ENCODE assay signal across 10 cellular contexts in genomic region chr21:37454869-37455503, GRCh38.
DNase-seq lines count a peak whose midpoint lies in the region; ATAC-seq and TF ChIP-seq lines count a peak whose summit lies in the region.
"Had no signal": no experiment of that assay in that cellular context is flagged by ENCODE, and none has a peak within 500 bp of the region (broad histone marks: within the 10 kb centered on the region; RNA-seq: fewer than 3 reads in every experiment).

No MANE protein-coding gene starts in this region.

- peak overlapping the region; percentile 28 for H3K27ac ChIP-seq in CD4-positive, CD25-positive, alpha-beta regulatory T cell (ENCODE audit: insufficient read depth, low read length, poor library complexity, severe bottlenecking)
- peak overlapping the region in 2 of 8 donors; percentile 12 to 47 for H3K27ac ChIP-seq in spleen

- H3K4me1 Mint-ChIP-seq in CD4-positive, CD25-positive, alpha-beta regulatory T cell, result peaks cover 26 to 91% (median 66%) of the 10 kb centered on the region in 4 donors
- peaks cover 55% of the 10 kb centered on the region for H3K4me1 Mint-ChIP-seq in Calu3 (ENCODE audit: low read depth, unreplicated experiment)
- peaks cover 88% of the 10 kb centered on the region for H3K4me1 Mint-ChIP-seq in activated naive CD8-positive, alpha-beta T cell treated with anti-CD3 and anti-CD28 coated beads, Interleukin-2, amount 50 U/mL, for 24 hours
- H3K4me1 Mint-ChIP-seq in natural killer cell treated with Interleukin-12 subunit alpha and Interleukin-12 subunit beta and Interleukin-15 and Interleukin-18, amount 100 ng/mL, for 72 hours (ENCODE audit: low read depth in 2 of 2), result peaks cover 55 to 72% of the 10 kb centered on the region in 2 donors

- no peaks in the 10 kb centered on the region for H3K9me3 ChIP-seq in CD4-positive, CD25-positive, alpha-beta regulatory T cell (ENCODE audit: control insufficient read depth in 2 of 2, low read length in 2 of 2)
- H3K9me3 ChIP-seq in spleen, result no peaks in the 10 kb centered on the region

- H3K36me3 ChIP-seq in CD4-positive, CD25-positive, alpha-beta regulatory T cell (ENCODE audit: control insufficient read depth, insufficient read depth, low read length), result peaks cover 3% of the 10 kb centered on the region
- peaks cover 0 to 15% (median 0%) of the 10 kb centered on the region in 6 donors for H3K36me3 ChIP-seq in spleen

- H3K36me3 Mint-ChIP-seq in CD4-positive, CD25-positive, alpha-beta regulatory T cell, result peaks cover 12% of the 10 kb centered on the region
- peaks cover 6% of the 10 kb centered on the region for H3K36me3 Mint-ChIP-seq in Calu3 (ENCODE audit: insufficient read depth, unreplicated experiment)
- peaks cover 15% of the 10 kb centered on the region for H3K36me3 Mint-ChIP-seq in activated naive CD8-positive, alpha-beta T cell treated with anti-CD3 and anti-CD28 coated beads, Interleukin-2, amount 50 U/mL, for 24 hours (ENCODE audit: low read depth)
- H3K36me3 Mint-ChIP-seq in natural killer cell treated with Interleukin-12 subunit alpha and Interleukin-12 subunit beta and Interleukin-15 and Interleukin-18, amount 100 ng/mL, for 72 hours, result no peaks in the 10 kb centered on the region

- TF ChIP-seq POLR2A in spleen (IDR thresholded peaks at IDR 0.05), result no peak

- TF ChIP-seq CTCF in Calu3 (IDR thresholded peaks at IDR 0.05; ENCODE audit: unreplicated experiment) (no peak), spleen (IDR thresholded peaks at IDR 0.05 in 8 of 11, conservative IDR thresholded peaks at IDR 0.05 in 3 of 11) (no peak)

- DNase-seq in CD4-positive, CD25-positive, alpha-beta regulatory T cell, result no peak
- DNase-seq in Calu3, result no peak
- DNase-seq in activated naive CD8-positive, alpha-beta T cell treated with anti-CD3 and anti-CD28 coated beads, Interleukin-2, amount 50 U/mL, for 24 hours, result no peak
- DNase-seq in natural killer cell treated with Interleukin-12 subunit alpha and Interleukin-12 subunit beta and Interleukin-15 and Interleukin-18, amount 100 ng/mL, for 72 hours (ENCODE audit: low spot score), result no peak
- no peak for DNase-seq in spleen
- DNase-seq: activated gamma-delta T cell treated with Interleukin-2 at 50 U/mL for 16 hours, NCI-H2107, substantia nigra had no signal

- no peak for ATAC-seq in CD4-positive, CD25-positive, alpha-beta regulatory T cell (ENCODE audit: low read depth in 2 of 2)
- peak; percentile 48 for ATAC-seq in activated naive CD8-positive, alpha-beta T cell treated with anti-CD3 and anti-CD28 coated beads, Interleukin-2, amount 50 U/mL, for 24 hours
- no peak for ATAC-seq in natural killer cell treated with Interleukin-12 subunit alpha and Interleukin-12 subunit beta and Interleukin-15 and Interleukin-18, amount 100 ng/mL, for 72 hours
- ATAC-seq in HG03521 (IDR thresholded peaks at IDR 0.05; ENCODE audit: unreplicated experiment) (no peak), HG02870 (IDR thresholded peaks at IDR 0.05; ENCODE audit: unreplicated experiment) (no peak)

- intact Hi-C loops in Calu3 (cut with micrococcal nuclease; ENCODE audit: unreplicated experiment) (no loop called here), spleen (cut with DNase I; ENCODE audit: low total_unique reads) (no loop called here)

- no peaks in the 10 kb centered on the region for H3K9me3 Mint-ChIP-seq in CD4-positive, CD25-positive, alpha-beta regulatory T cell
- no peaks in the 10 kb centered on the region for H3K9me3 Mint-ChIP-seq in Calu3 (ENCODE audit: low read depth, unreplicated experiment)
- no peaks in the 10 kb centered on the region for H3K9me3 Mint-ChIP-seq in activated naive CD8-positive, alpha-beta T cell treated with anti-CD3 and anti-CD28 coated beads, Interleukin-2, amount 50 U/mL, for 24 hours
- no peaks in the 10 kb centered on the region for H3K9me3 Mint-ChIP-seq in natural killer cell treated with Interleukin-12 subunit alpha and Interleukin-12 subunit beta and Interleukin-15 and Interleukin-18, amount 100 ng/mL, for 72 hours

- CTCF ChIA-PET in Calu3 (lab: Charles Lee), result no interaction called here

- peaks cover 60% of the 10 kb centered on the region for H3K4me1 ChIP-seq in CD4-positive, CD25-positive, alpha-beta regulatory T cell (ENCODE audit: control insufficient read depth, insufficient read depth, low read length, poor library complexity, severe bottlenecking)
- peaks cover 42 to 100% (median 84%) of the 10 kb centered on the region in 6 donors for H3K4me1 ChIP-seq in spleen

- no TSS peak for BruUV-seq in Calu3 (replicated peaks; lab: Mats Ljungman, UMichigan)

- WGBS in spleen, 5 donors, result 76 to 96% (median 82%) methylated on average over 2 of the region's 2 CpGs

- H3K4me3 Mint-ChIP-seq in CD4-positive, CD25-positive, alpha-beta regulatory T cell, result peak overlapping the region; percentile 43 to 70 (median 56)
- H3K4me3 Mint-ChIP-seq in Calu3 (ENCODE audit: low read depth, unreplicated experiment), result no peak overlapping the region
- H3K4me3 Mint-ChIP-seq in activated naive CD8-positive, alpha-beta T cell treated with anti-CD3 and anti-CD28 coated beads, Interleukin-2, amount 50 U/mL, for 24 hours, result no peak overlapping the region
- peak overlapping the region; percentile 5 for H3K4me3 Mint-ChIP-seq in natural killer cell treated with Interleukin-12 subunit alpha and Interleukin-12 subunit beta and Interleukin-15 and Interleukin-18, amount 100 ng/mL, for 72 hours

- H3K27me3 Mint-ChIP-seq in CD4-positive, CD25-positive, alpha-beta regulatory T cell, result no peaks in the 10 kb centered on the region
- H3K27me3 Mint-ChIP-seq in Calu3 (ENCODE audit: unreplicated experiment), result no peaks in the 10 kb centered on the region
- no peaks in the 10 kb centered on the region for H3K27me3 Mint-ChIP-seq in activated naive CD8-positive, alpha-beta T cell treated with anti-CD3 and anti-CD28 coated beads, Interleukin-2, amount 50 U/mL, for 24 hours
- H3K27me3 Mint-ChIP-seq in natural killer cell treated with Interleukin-12 subunit alpha and Interleukin-12 subunit beta and Interleukin-15 and Interleukin-18, amount 100 ng/mL, for 72 hours, result no peaks in the 10 kb centered on the region

- H3K4me3 ChIP-seq in CD4-positive, CD25-positive, alpha-beta regulatory T cell (ENCODE audit: low read depth, low read length), result peak overlapping the region; percentile 33
- H3K4me3 ChIP-seq in spleen, result no peak overlapping the region

- peak overlapping the region in 2 of 3 donors; percentile 15 to 48 for H3K27ac Mint-ChIP-seq in CD4-positive, CD25-positive, alpha-beta regulatory T cell
- peak overlapping the region; percentile 47 for H3K27ac Mint-ChIP-seq in Calu3 (ENCODE audit: unreplicated experiment)
- peak overlapping the region; percentile 57 for H3K27ac Mint-ChIP-seq in activated naive CD8-positive, alpha-beta T cell treated with anti-CD3 and anti-CD28 coated beads, Interleukin-2, amount 50 U/mL, for 24 hours
- H3K27ac Mint-ChIP-seq in natural killer cell treated with Interleukin-12 subunit alpha and Interleukin-12 subunit beta and Interleukin-15 and Interleukin-18, amount 100 ng/mL, for 72 hours, result peak overlapping the region; percentile 23 to 56

- H3K27me3 ChIP-seq in CD4-positive, CD25-positive, alpha-beta regulatory T cell (ENCODE audit: control insufficient read depth, insufficient read depth, low read length), result no peaks in the 10 kb centered on the region
- no peaks in the 10 kb centered on the region for H3K27me3 ChIP-seq in spleen (replicated peaks in 1 of 7)

Comparison
In these comparisons a context has a peak if more than half of its experiments do, and no peak if none do; other contexts are left out.
1. H3K4me3 Mint-ChIP-seq: peak in CD4-positive, CD25-positive, alpha-beta regulatory T cell (4 of 4) and natural killer cell treated with Interleukin-12 subunit alpha and Interleukin-12 subunit beta and Interleukin-15 and Interleukin-18, amount 100 ng/mL, for 72 hours (single experiment); none in Calu3 (single experiment) and activated naive CD8-positive, alpha-beta T cell treated with anti-CD3 and anti-CD28 coated beads, Interleukin-2, amount 50 U/mL, for 24 hours (single experiment).
2. Peak in every context shown above with its lines, with median percentiles within 50 percentile points of each other: H3K27ac Mint-ChIP-seq.